9 cellular contexts compared by ENCODE assay signal in the genomic region with DNA sequence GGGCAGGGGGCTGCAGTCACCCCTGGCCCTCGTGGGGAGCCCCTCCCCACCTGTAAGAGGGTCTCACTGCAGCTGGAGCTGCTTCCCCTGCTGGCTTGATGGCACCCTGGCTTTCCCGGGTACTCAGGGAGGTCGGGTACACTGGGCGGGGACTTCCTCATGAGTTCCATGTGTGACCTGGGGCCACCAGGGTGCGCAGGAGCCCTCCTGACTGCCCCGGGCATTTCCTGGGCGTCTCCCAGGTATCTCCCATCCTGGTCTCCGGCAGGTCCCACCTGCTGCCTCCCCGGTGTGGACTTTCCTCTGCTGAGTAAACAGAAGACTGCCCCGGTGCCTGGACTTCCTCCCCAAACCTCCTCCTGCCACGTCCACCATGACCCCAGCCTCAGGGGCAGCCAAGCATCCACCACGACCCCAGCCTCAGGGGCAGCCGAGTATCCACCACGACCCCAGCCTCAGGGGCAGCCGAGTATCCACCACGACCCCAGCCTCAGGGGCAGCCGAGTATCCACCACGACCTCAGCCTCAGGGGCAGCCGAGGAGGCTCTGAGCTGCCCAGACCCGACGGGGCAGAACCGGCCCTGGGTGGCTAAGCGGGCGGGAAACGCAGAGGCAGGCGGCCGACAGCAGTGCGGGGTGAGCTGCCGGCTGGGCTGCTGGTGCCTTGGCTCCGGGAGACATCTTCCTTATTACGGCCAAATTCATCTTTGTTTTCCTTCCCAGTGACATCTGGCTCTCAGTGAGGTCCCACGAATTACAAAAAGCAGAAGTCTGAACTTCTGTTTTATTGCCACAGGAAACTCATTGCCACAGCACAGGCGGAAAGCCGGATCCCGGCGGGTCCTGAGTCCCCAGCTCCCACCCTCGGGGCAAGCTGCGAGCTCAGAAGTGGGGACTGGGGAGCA. TPM values are rescaled to one million over a fixed set of nuclear protein-coding genes. Genes with fewer than 3 reads are reported as not detected.
A peak's percentile ranks its signal among the peaks of the same experiment; 100 is the strongest.
DNase-seq lines count a peak whose midpoint lies in the region; ATAC-seq and TF ChIP-seq lines count a peak whose summit lies in the region.
"Had no signal": no experiment of that assay in that cellular context is flagged by ENCODE, and none has a peak within 500 bp of the region (broad histone marks: within the 10 kb centered on the region; RNA-seq: fewer than 3 reads in every experiment).

No MANE protein-coding gene starts in this region.

- H3K4me1 ChIP-seq in Peyer's patch (peaks cover 0 to 54% (median 36%) of the 10 kb centered on the region in 4 donors), thoracic aorta (ENCODE audit: control insufficient read depth in 1 of 2, low read depth in 2 of 2) (peaks cover 5 to 7% of the 10 kb centered on the region in 2 donors), HAP-1 (no peaks in the 10 kb centered on the region)

- H3K27ac ChIP-seq in Peyer's patch: peak overlapping the region; percentile 55 to 84 (median 73)
- H3K27ac ChIP-seq in thoracic aorta: no peak overlapping the region

- ATAC-seq in activated CD4-positive, alpha-beta T cell treated with anti-CD3 and anti-CD28 coated beads for 36 hours: peak; percentile 48
- peak; percentile 23 for ATAC-seq in left ventricle myocardium superior
- no peak for ATAC-seq in thoracic aorta (ENCODE audit: insufficient number of reproducible peaks, low FRiP score, low read depth)
- no peak for ATAC-seq in GM21529 (IDR thresholded peaks at IDR 0.05; ENCODE audit: unreplicated experiment)

- TF ChIP-seq POLR2A in Peyer's patch (IDR thresholded peaks at IDR 0.05): no peak

- in situ Hi-C loops in HAP-1 (cut with MboI; ENCODE audit: low sequenced_read_pairs): loop anchor here (10.0 kb wide), 1 partner anchor 229 kb away; no protein-coding TSS in a partner anchor

- H3K36me3 ChIP-seq in Peyer's patch (no peaks in the 10 kb centered on the region), thoracic aorta (no peaks in the 10 kb centered on the region), HAP-1 (replicated peaks) (no peaks in the 10 kb centered on the region)

- peak; percentile 49 for DNase-seq in activated CD4-positive, alpha-beta T cell treated with anti-CD3 and anti-CD28 coated beads for 36 hours
- DNase-seq in activated CD4-positive, alpha-beta T cell treated with anti-CD3 and anti-CD28 coated beads, Interleukin-2, amount 50 U/mL, for 1 hour: no peak
- DNase-seq in Peyer's patch (peak; percentile 75 to 85 (median 77)), left ventricle myocardium superior (peak; percentile 72), thoracic aorta (ENCODE audit: low spot score) (no peak), HAP-1 (ENCODE audit: low spot score in 2 of 2) (no peak), NCI-H524 (lab: John Stamatoyannopoulos, UW) (no peak)

- no peak overlapping the region for H3K27ac Mint-ChIP-seq in activated CD4-positive, alpha-beta T cell treated with anti-CD3 and anti-CD28 coated beads for 36 hours

- no peak overlapping the region for H3K4me3 Mint-ChIP-seq in activated CD4-positive, alpha-beta T cell treated with anti-CD3 and anti-CD28 coated beads for 36 hours

- H3K27me3 ChIP-seq in Peyer's patch (peaks cover 0 to 6% of the 10 kb centered on the region in 2 donors), thoracic aorta (replicated peaks; ENCODE audit: insufficient read depth) (no peaks in the 10 kb centered on the region), HAP-1 (ENCODE audit: low read depth) (peaks cover 58% of the 10 kb centered on the region)

- no peaks in the 10 kb centered on the region for H3K9me3 Mint-ChIP-seq in activated CD4-positive, alpha-beta T cell treated with anti-CD3 and anti-CD28 coated beads for 36 hours (ENCODE audit: low read depth)

- H3K4me3 ChIP-seq in Peyer's patch: peak overlapping the region in 2 of 4 donors; percentile 7 to 31
- peak overlapping the region; percentile 31 for H3K4me3 ChIP-seq in thoracic aorta
- no peak overlapping the region for H3K4me3 ChIP-seq in HAP-1

- TF ChIP-seq CTCF in Peyer's patch (IDR thresholded peaks at IDR 0.05): peak in 4 of 6 experiments; percentile 26 to 34 (median 30)
- no peak for TF ChIP-seq CTCF in thoracic aorta (IDR thresholded peaks at IDR 0.05)

- H3K27me3 Mint-ChIP-seq in activated CD4-positive, alpha-beta T cell treated with anti-CD3 and anti-CD28 coated beads for 36 hours: peaks cover 17% of the 10 kb centered on the region

- POLR2A ChIA-PET in activated CD4-positive, alpha-beta T cell treated with anti-CD3 and anti-CD28 coated beads for 36 hours (lab: Charles Lee): no interaction called here

- no peaks in the 10 kb centered on the region for H3K36me3 Mint-ChIP-seq in activated CD4-positive, alpha-beta T cell treated with anti-CD3 and anti-CD28 coated beads for 36 hours (ENCODE audit: low read depth)

- intact Hi-C loops in activated CD4-positive, alpha-beta T cell treated with anti-CD3 and anti-CD28 coated beads for 36 hours (cut with DNase I, micrococcal nuclease): no loop called here
- intact Hi-C loops in left ventricle myocardium superior (cut with micrococcal nuclease): no loop called here

- no peaks in the 10 kb centered on the region for H3K9me3 ChIP-seq in Peyer's patch
- no peaks in the 10 kb centered on the region for H3K9me3 ChIP-seq in thoracic aorta
- no peaks in the 10 kb centered on the region for H3K9me3 ChIP-seq in HAP-1

- CTCF ChIA-PET in activated CD4-positive, alpha-beta T cell treated with anti-CD3 and anti-CD28 coated beads for 36 hours (lab: Charles Lee): interaction anchor here (0.6 kb wide), 1 partner anchor 235 kb away, joined by 3 read pairs; a partner anchor contains a TSS

- peaks cover 5% of the 10 kb centered on the region for H3K4me1 Mint-ChIP-seq in activated CD4-positive, alpha-beta T cell treated with anti-CD3 and anti-CD28 coated beads for 36 hours

RNA-seq across cellular contexts. Expression of a gene that starts 40.7 kb away (rescaled TPM):
- total RNA-seq in activated CD4-positive, alpha-beta T cell treated with anti-CD3 and anti-CD28 coated beads for 36 hours: under 1 TPM; 0.30 to 0.34 TPM
- 10 to 100 TPM in 1 of 4 donors, 1 to 10 TPM in 3; 3.5 to 35.5 (median 6.8) TPM for total RNA-seq in Peyer's patch
- total RNA-seq in left ventricle myocardium superior: 11.5 TPM
- total RNA-seq in thoracic aorta: 1 to 10 TPM; 3.9 to 6.6 TPM
- total RNA-seq: RPMI7951 had no signal

Comparison
In these comparisons a context has a peak if more than half of its experiments do, and no peak if none do; other contexts are left out.
1. DNase-seq: peak in activated CD4-positive, alpha-beta T cell treated with anti-CD3 and anti-CD28 coated beads for 36 hours (single experiment), Peyer's patch (3 of 3) and left ventricle myocardium superior (single experiment); none in activated CD4-positive, alpha-beta T cell treated with anti-CD3 and anti-CD28 coated beads, Interleukin-2, amount 50 U/mL, for 1 hour (single experiment), thoracic aorta (single experiment), HAP-1 (0 of 2) and NCI-H524 (0 of 2).
2. ATAC-seq: peak in activated CD4-positive, alpha-beta T cell treated with anti-CD3 and anti-CD28 coated beads for 36 hours (single experiment) and left ventricle myocardium superior (single experiment); none in thoracic aorta (single experiment) and GM21529 (single experiment).
3. H3K27ac ChIP-seq: peak in Peyer's patch (4 of 4); none in thoracic aorta (0 of 2).